ENCODE assay signal across 8 cellular contexts in the genomic region with DNA sequence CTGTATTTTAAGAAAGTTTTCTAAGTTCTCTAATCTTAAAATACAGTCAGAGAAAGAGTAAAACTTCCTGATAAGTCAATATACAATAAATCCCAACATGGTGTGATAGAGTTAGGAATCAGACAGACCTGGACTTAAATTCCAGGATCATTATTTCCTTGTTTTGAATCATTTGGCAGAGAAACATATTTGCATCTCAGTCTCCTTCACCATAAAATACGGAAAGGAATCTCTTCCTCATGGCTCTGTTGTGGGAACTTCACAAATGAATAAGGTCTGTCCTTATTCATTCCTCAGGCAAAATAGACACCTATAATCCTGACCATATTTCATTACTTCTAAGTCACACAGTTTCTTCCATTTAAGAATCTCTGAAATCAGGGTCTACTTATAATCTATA. TPM values are rescaled to one million over a fixed set of nuclear protein-coding genes. Genes with fewer than 3 reads are reported as not detected.
"Had no signal": no experiment of that assay in that cellular context is flagged by ENCODE, and none has a peak within 500 bp of the region (broad histone marks: within the 10 kb centered on the region; RNA-seq: fewer than 3 reads in every experiment).

No MANE protein-coding gene starts in this region.

- H2AFZ ChIP-seq: GM23248 had no signal

- H3K27ac ChIP-seq: GM23248 had no signal

- H3K9me3 ChIP-seq: HAP-1 had no signal

- H3K9ac ChIP-seq: GM23248 had no signal

- DNase-seq: GM23248, GOT3, H7, IMR-90 had no signal

- ATAC-seq: K562 had no signal

- H3K4me1 ChIP-seq: HAP-1 had no signal

- H3K4me3 ChIP-seq: GM23248, HAP-1, K562 had no signal

- FAIRE-seq: HTR-8/SVneo, K562 had no signal

- H3K36me3 ChIP-seq: HAP-1 had no signal

RNA-seq across cellular contexts. Expression of a gene that starts 19.3 kb away (rescaled TPM):
- total RNA-seq: H4, K562 had no signal
